ENCODE assay signal across 1 cellular context in the genomic region with DNA sequence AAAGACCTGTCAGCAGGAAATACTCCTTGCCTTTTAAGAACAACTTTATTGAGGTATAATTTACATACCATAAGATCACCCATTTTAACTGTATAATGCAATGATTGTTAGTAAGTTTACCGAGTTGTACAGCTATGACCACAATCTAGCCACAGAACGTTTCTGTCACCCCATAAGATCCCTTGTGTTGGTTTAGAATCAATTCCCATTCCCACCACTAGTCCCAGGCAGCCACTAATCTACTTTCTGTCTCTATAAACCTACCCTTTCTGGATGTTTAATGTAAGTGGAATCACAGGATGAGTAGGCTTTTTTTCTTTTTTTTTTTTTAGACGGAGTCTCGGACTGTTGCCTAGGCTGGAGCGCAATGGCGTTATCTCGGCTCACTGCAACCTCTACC.
TF ChIP-seq lines count a peak whose summit lies in the region.

No MANE protein-coding gene starts in this region.

TF ChIP-seq in endothelial cell of umbilical vein, 7 proteins besides CTCF, POLR2A, EP300 and RAD21:
- TF ChIP-seq, protein P1, sequence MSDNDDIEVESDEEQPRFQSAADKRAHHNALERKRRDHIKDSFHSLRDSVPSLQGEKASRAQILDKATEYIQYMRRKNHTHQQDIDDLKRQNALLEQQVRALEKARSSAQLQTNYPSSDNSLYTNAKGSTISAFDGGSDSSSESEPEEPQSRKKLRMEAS (IDR thresholded peaks at IDR 0.05; ENCODE audit: insufficient read depth, insufficient read length): no peak
- no peak for TF ChIP-seq POLR2AphosphoS5 (IDR thresholded peaks at IDR 0.05; ENCODE audit: insufficient read depth, low read depth, low read length)
- no peak for TF ChIP-seq MYC (IDR thresholded peaks at IDR 0.05; ENCODE audit: low read depth, low read length)
- TF ChIP-seq GATA2 (IDR thresholded peaks at IDR 0.05; ENCODE audit: insufficient read depth, insufficient read length, low read depth, low read length): no peak
- no peak for TF ChIP-seq FOS (IDR thresholded peaks at IDR 0.05; ENCODE audit: borderline replicate concordance, insufficient read depth, low read length)
- no peak for TF ChIP-seq JUN (IDR thresholded peaks at IDR 0.05; ENCODE audit: borderline replicate concordance, insufficient read depth, insufficient read length, low read depth)
- TF ChIP-seq EZH2 (IDR thresholded peaks at IDR 0.05; ENCODE audit: borderline replicate concordance, low read depth, low read length, severe bottlenecking): no peak
